Comparison of ENCODE assay signal across 30 cellular contexts in genomic region chr1:11237364-11237755, GRCh38. TPM values are rescaled to one million over a fixed set of nuclear protein-coding genes. Genes with fewer than 3 reads are reported as not detected.
DNase-seq lines count a peak whose midpoint lies in the region; ATAC-seq and TF ChIP-seq lines count a peak whose summit lies in the region.
"Had no signal": no experiment of that assay in that cellular context is flagged by ENCODE, and none has a peak within 500 bp of the region (broad histone marks: within the 10 kb centered on the region; RNA-seq: fewer than 3 reads in every experiment).

No MANE protein-coding gene starts in this region.

- DNase-seq in G401 (ENCODE audit: low spot score): peak; percentile 87
- DNase-seq in activated CD8-positive, alpha-beta T cell treated with anti-CD3 and anti-CD28 coated beads for 36 hours: no peak
- DNase-seq in fibroblast of pulmonary artery (ENCODE audit: low read depth): peak; percentile 4
- DNase-seq in naive B cell: no peak
- DNase-seq in WTC11 (ENCODE audit: low spot score): no peak
- no peak for DNase-seq in stimulated activated CD4-positive, alpha-beta T cell treated with anti-CD3 and anti-CD28 coated beads, Interleukin-4, amount 100 ng/mL, for 24 hours
- DNase-seq in ascending aorta (ENCODE audit: low spot score in 2 of 2): no peak
- DNase-seq: activated B cell treated with CpG ODN at 0.5 μM for 24 hours; activated CD4-positive, alpha-beta T cell treated with anti-CD3 and anti-CD28 coated beads, Interleukin-2, amount 50 U/mL, for 48 hours; activated gamma-delta T cell treated with Interleukin-2 at 50 U/mL for 16 hours; CD4-positive, alpha-beta T cell; colonic mucosa; effector memory CD8-positive, alpha-beta T cell; left lung; NCI-H1105 treated with DMSO at 0.1 percent for 48 hours; NCI-H2081; NCI-H2227 treated with DMSO at 0.1 percent for 48 hours; NCI-H526 treated with DMSO at 0.1 percent for 48 hours; right lobe of liver; SIG-M5; stimulated activated naive CD4-positive, alpha-beta T cell treated with Interleukin-2 at 50 U/mL for 16 hours had no signal

- peaks cover 38% of the 10 kb centered on the region for H3K36me3 Mint-ChIP-seq in activated CD8-positive, alpha-beta T cell treated with anti-CD3 and anti-CD28 coated beads for 36 hours (ENCODE audit: low read depth)
- H3K36me3 Mint-ChIP-seq in naive B cell (peaks cover 8 to 25% of the 10 kb centered on the region in 2 donors), WTC11 (peaks cover 61% of the 10 kb centered on the region)

- H3K9me3 ChIP-seq in ascending aorta: no peaks in the 10 kb centered on the region
- H3K9me3 ChIP-seq: colonic mucosa, HAP-1, left lung, right lobe of liver, thoracic aorta, vagina had no signal

- no peak overlapping the region for H3K4me3 ChIP-seq in fibroblast of pulmonary artery (replicated peaks; ENCODE audit: low read depth, low read length)
- H3K4me3 ChIP-seq in ascending aorta: no peak overlapping the region
- H3K4me3 ChIP-seq: colonic mucosa, GM12878, HAP-1, K562, left lung, right lobe of liver, thoracic aorta, vagina had no signal

- H3K27ac Mint-ChIP-seq in activated CD8-positive, alpha-beta T cell treated with anti-CD3 and anti-CD28 coated beads for 36 hours: peak overlapping the region; percentile 55
- H3K27ac Mint-ChIP-seq in naive B cell: peak overlapping the region in 5 of 6 donors; percentile 17 to 95 (median 71)
- H3K27ac Mint-ChIP-seq in WTC11: no peak overlapping the region
- H3K27ac Mint-ChIP-seq: CD4-positive, alpha-beta T cell; nephron had no signal

- no peaks in the 10 kb centered on the region for H3K27me3 Mint-ChIP-seq in activated CD8-positive, alpha-beta T cell treated with anti-CD3 and anti-CD28 coated beads for 36 hours
- H3K27me3 Mint-ChIP-seq in naive B cell (no peaks in the 10 kb centered on the region), WTC11 (ENCODE audit: low read depth) (no peaks in the 10 kb centered on the region)
- H3K27me3 Mint-ChIP-seq: activated B cell treated with CpG ODN at 0.5 μM for 24 hours; CD4-positive, alpha-beta T cell; effector memory CD8-positive, alpha-beta T cell had no signal

- ATAC-seq in activated CD8-positive, alpha-beta T cell treated with anti-CD3 and anti-CD28 coated beads for 36 hours: no peak
- ATAC-seq in naive B cell (ENCODE audit: low read depth in 2 of 2) (no peak), HG03175 (IDR thresholded peaks at IDR 0.05; ENCODE audit: unreplicated experiment) (no peak), WTC11 (no peak)
- ATAC-seq: effector memory CD8-positive, alpha-beta T cell; GM12878; K562; left lung; right lobe of liver had no signal

- H3K4me1 ChIP-seq in ascending aorta: no peaks in the 10 kb centered on the region
- H3K4me1 ChIP-seq: colonic mucosa, HAP-1, left lung, vagina had no signal

- CTCF ChIA-PET in activated CD8-positive, alpha-beta T cell treated with anti-CD3 and anti-CD28 coated beads for 36 hours (lab: Charles Lee): interaction anchor here (1.1 to 1.6 kb wide), 3 partner anchors 25 to 200 kb away, joined by 3 to 4 read pairs (median 3); partner anchors contain the start of gene MTOR
- CTCF ChIA-PET in WTC11 (lab: Charles Lee): interaction anchor here (0.6 to 1.0 kb wide), 2 partner anchors 103 to 111 kb away, joined by 3 to 4 read pairs; no protein-coding TSS in a partner anchor

- peak overlapping the region in 1 of 2 donors; percentile 1 for H3K27ac ChIP-seq in ascending aorta
- H3K27ac ChIP-seq: colonic mucosa, right lobe of liver, vagina had no signal

- intact Hi-C loops in activated CD8-positive, alpha-beta T cell treated with anti-CD3 and anti-CD28 coated beads for 36 hours (cut with micrococcal nuclease): no loop called here
- intact Hi-C loops in ascending aorta (cut with DNase I): no loop called here

- no peaks in the 10 kb centered on the region for H3K9me3 Mint-ChIP-seq in activated CD8-positive, alpha-beta T cell treated with anti-CD3 and anti-CD28 coated beads for 36 hours
- H3K9me3 Mint-ChIP-seq in naive B cell (no peaks in the 10 kb centered on the region), WTC11 (no peaks in the 10 kb centered on the region)
- H3K9me3 Mint-ChIP-seq: activated B cell treated with CpG ODN at 0.5 μM for 24 hours; CD4-positive, alpha-beta T cell; effector memory CD8-positive, alpha-beta T cell; nephron had no signal

- no peaks in the 10 kb centered on the region for H3K27me3 ChIP-seq in ascending aorta
- H3K27me3 ChIP-seq: colonic mucosa, left lung, right lobe of liver, vagina had no signal

- H3K36me3 ChIP-seq in ascending aorta: peaks cover 83 to 97% of the 10 kb centered on the region in 2 donors

- no peak for TF ChIP-seq CTCF in activated CD8-positive, alpha-beta T cell treated with anti-CD3 and anti-CD28 coated beads for 36 hours (IDR thresholded peaks at IDR 0.05)
- TF ChIP-seq CTCF in fibroblast of pulmonary artery (IDR thresholded peaks at IDR 0.05; ENCODE audit: low read length, missing control alignments): no peak
- TF ChIP-seq CTCF in WTC11 (IDR thresholded peaks at IDR 0.05): no peak
- TF ChIP-seq CTCF in ascending aorta (IDR thresholded peaks at IDR 0.05): no peak

- POLR2A ChIA-PET in activated CD8-positive, alpha-beta T cell treated with anti-CD3 and anti-CD28 coated beads for 36 hours (lab: Charles Lee): interaction anchor here (1.1 kb wide), 1 partner anchor 139 kb away, joined by 3 read pairs; no protein-coding TSS in a partner anchor
- POLR2A ChIA-PET in WTC11 (lab: Charles Lee): no interaction called here

- peaks cover 8% of the 10 kb centered on the region for H3K4me1 Mint-ChIP-seq in activated CD8-positive, alpha-beta T cell treated with anti-CD3 and anti-CD28 coated beads for 36 hours (ENCODE audit: low read depth)
- H3K4me1 Mint-ChIP-seq in naive B cell (peaks cover 15 to 16% (median 15%) of the 10 kb centered on the region in 3 donors), WTC11 (no peaks in the 10 kb centered on the region)
- H3K4me1 Mint-ChIP-seq: nephron had no signal

- H3K4me3 Mint-ChIP-seq in activated CD8-positive, alpha-beta T cell treated with anti-CD3 and anti-CD28 coated beads for 36 hours: no peak overlapping the region
- peak overlapping the region in 1 of 8 donors; percentile 82 for H3K4me3 Mint-ChIP-seq in naive B cell
- no peak overlapping the region for H3K4me3 Mint-ChIP-seq in WTC11
- H3K4me3 Mint-ChIP-seq: activated B cell treated with CpG ODN at 0.5 μM for 24 hours; CD4-positive, alpha-beta T cell; effector memory CD8-positive, alpha-beta T cell; nephron had no signal

- in situ Hi-C loops in G401 (cut with HindIII; ENCODE audit: low sequenced_read_pairs): no loop called here

TF ChIP-seq in WTC11, 78 proteins besides CTCF, POLR2A, EP300 and RAD21:
- TF ChIP-seq ZNF138 (CRISPR knock-in tag; conservative IDR thresholded peaks at IDR 0.05) (no peak), NR1H2 (CRISPR knock-in tag; IDR thresholded peaks at IDR 0.05) (no peak)
- TF ChIP-seq, protein P1, sequence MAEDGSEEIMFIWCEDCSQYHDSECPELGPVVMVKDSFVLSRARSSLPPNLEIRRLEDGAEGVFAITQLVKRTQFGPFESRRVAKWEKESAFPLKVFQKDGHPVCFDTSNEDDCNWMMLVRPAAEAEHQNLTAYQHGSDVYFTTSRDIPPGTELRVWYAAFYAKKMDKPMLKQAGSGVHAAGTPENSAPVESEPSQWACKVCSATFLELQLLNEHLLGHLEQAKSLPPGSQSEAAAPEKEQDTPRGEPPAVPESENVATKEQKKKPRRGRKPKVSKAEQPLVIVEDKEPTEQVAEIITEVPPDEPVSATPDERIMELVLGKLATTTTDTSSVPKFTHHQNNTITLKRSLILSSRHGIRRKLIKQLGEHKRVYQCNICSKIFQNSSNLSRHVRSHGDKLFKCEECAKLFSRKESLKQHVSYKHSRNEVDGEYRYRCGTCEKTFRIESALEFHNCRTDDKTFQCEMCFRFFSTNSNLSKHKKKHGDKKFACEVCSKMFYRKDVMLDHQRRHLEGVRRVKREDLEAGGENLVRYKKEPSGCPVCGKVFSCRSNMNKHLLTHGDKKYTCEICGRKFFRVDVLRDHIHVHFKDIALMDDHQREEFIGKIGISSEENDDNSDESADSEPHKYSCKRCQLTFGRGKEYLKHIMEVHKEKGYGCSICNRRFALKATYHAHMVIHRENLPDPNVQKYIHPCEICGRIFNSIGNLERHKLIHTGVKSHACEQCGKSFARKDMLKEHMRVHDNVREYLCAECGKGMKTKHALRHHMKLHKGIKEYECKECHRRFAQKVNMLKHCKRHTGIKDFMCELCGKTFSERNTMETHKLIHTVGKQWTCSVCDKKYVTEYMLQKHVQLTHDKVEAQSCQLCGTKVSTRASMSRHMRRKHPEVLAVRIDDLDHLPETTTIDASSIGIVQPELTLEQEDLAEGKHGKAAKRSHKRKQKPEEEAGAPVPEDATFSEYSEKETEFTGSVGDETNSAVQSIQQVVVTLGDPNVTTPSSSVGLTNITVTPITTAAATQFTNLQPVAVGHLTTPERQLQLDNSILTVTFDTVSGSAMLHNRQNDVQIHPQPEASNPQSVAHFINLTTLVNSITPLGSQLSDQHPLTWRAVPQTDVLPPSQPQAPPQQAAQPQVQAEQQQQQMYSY (CRISPR knock-in tag; IDR thresholded peaks at IDR 0.05): no peak
TF ChIP-seq in WTC11: peak in this region for 0.

RNA-seq across cellular contexts. Expression of gene MTOR, which starts 25.0 kb away (rescaled TPM):
- total RNA-seq in G401 (2014; rRNA removed; shearing (Covaris generic)): 21.5 and 26.7 TPM in 2 replicates
- 10 to 100 TPM; 34.7 to 36.8 TPM for total RNA-seq in activated CD8-positive, alpha-beta T cell treated with anti-CD3 and anti-CD28 coated beads for 36 hours
- 10 to 100 TPM in 1 of 6 donors, 1 to 10 TPM in 4, under 1 TPM in 1; 0.88 to 10.3 (median 4.6) TPM for polyA plus RNA-seq in naive B cell (ENCODE audit: low read depth in 6 of 6)
- total RNA-seq in WTC11 (2021) (63.1 to 66.7 TPM (median 65.0 TPM) in 3 replicates), ascending aorta (28.0 TPM)

RNA-seq across cellular contexts. Expression of gene UBIAD1, which starts 35.6 kb away (rescaled TPM):
- total RNA-seq in G401 (2014; rRNA removed; shearing (Covaris generic)): 10.8 and 16.2 TPM in 2 replicates
- total RNA-seq in activated CD8-positive, alpha-beta T cell treated with anti-CD3 and anti-CD28 coated beads for 36 hours: 10 to 100 TPM; 24.0 to 26.2 TPM
- 10 to 100 TPM; 45.2 to 75.2 (median 49.1) TPM for polyA plus RNA-seq in naive B cell (ENCODE audit: low read depth in 6 of 6)
- total RNA-seq in WTC11 (2021): 20.8 to 21.6 TPM (median 20.8 TPM) in 3 replicates
- 53.0 TPM for total RNA-seq in ascending aorta

RNA-seq across cellular contexts. Expression of gene ANGPTL7, which starts 48.2 kb away (rescaled TPM):
- not detected in 2 replicates for total RNA-seq in G401 (2014; rRNA removed; shearing (Covaris generic))
- not detected for total RNA-seq in activated CD8-positive, alpha-beta T cell treated with anti-CD3 and anti-CD28 coated beads for 36 hours
- polyA plus RNA-seq in naive B cell (ENCODE audit: low read depth in 6 of 6): not detected
- total RNA-seq in WTC11 (2021) (not detected in 3 replicates), ascending aorta (2.0 TPM)
- total RNA-seq: activated B cell treated with CpG ODN at 0.5 μM for 24 hours; CD4-positive, alpha-beta T cell; GM12878; K562; MCF 10A; osteocyte; right lobe of liver had no signal
- polyA plus RNA-seq: K562 had no signal

Comparison
In these comparisons a context has a peak if more than half of its experiments do, and no peak if none do; other contexts are left out.
1. DNase-seq: peak in G401 (single experiment) and fibroblast of pulmonary artery (single experiment); none in activated CD8-positive, alpha-beta T cell treated with anti-CD3 and anti-CD28 coated beads for 36 hours (single experiment), naive B cell (single experiment), WTC11 (single experiment), stimulated activated CD4-positive, alpha-beta T cell treated with anti-CD3 and anti-CD28 coated beads, Interleukin-4, amount 100 ng/mL, for 24 hours (single experiment) and ascending aorta (0 of 2).